In genomic region chr3:53160335-53160659, GRCh38 we compare ENCODE assay signal across 8 cellular contexts. TPM values are rescaled to one million over a fixed set of nuclear protein-coding genes. Genes with fewer than 3 reads are reported as not detected.
DNase-seq lines count a peak whose midpoint lies in the region; ATAC-seq and TF ChIP-seq lines count a peak whose summit lies in the region.

No MANE protein-coding gene starts in this region.

- peak overlapping the region; percentile 39 to 98 (median 88) for H3K4me3 ChIP-seq in heart left ventricle
- H3K4me3 ChIP-seq in brain microvascular endothelial cell (ENCODE audit: low read depth, low read length), result peak overlapping the region; percentile 83
- H3K4me3 ChIP-seq in mesodermal cell (ENCODE audit: extremely low read depth, insufficient read depth, low read length, poor library complexity, severe bottlenecking), result peak overlapping the region; percentile 70
- H3K4me3 ChIP-seq in upper lobe of left lung, result peak overlapping the region; percentile 59 to 97 (median 81)

- in situ Hi-C loops in brain microvascular endothelial cell (cut with HindIII; ENCODE audit: low pct_ligation_motif_present, low sequenced_read_pairs), result no loop called here

- H3K27me3 ChIP-seq in heart left ventricle, result peaks cover 0 to 11% (median 0%) of the 10 kb centered on the region in 9 donors
- no peaks in the 10 kb centered on the region for H3K27me3 ChIP-seq in brain microvascular endothelial cell (replicated peaks)
- no peaks in the 10 kb centered on the region for H3K27me3 ChIP-seq in upper lobe of left lung

- H3K27ac ChIP-seq in heart left ventricle (peak overlapping the region in 11 of 12 donors; percentile 50 to 92 (median 82)), brain microvascular endothelial cell (no peak overlapping the region), mesodermal cell (ENCODE audit: low read depth, low read length, severe bottlenecking) (no peak overlapping the region), upper lobe of left lung (peak overlapping the region; percentile 85 to 99 (median 94))

- ATAC-seq in heart left ventricle (no peak), Right ventricle myocardium superior (ENCODE audit: poor library complexity) (no peak), upper lobe of left lung (ENCODE audit: low FRiP score in 2 of 2) (no peak)

- peak in 1 of 12 donors; percentile 26 for TF ChIP-seq CTCF in heart left ventricle (IDR thresholded peaks at IDR 0.05)
- no peak for TF ChIP-seq CTCF in brain microvascular endothelial cell (IDR thresholded peaks at IDR 0.05; ENCODE audit: low read depth, low read length, missing control alignments)
- TF ChIP-seq CTCF in upper lobe of left lung (IDR thresholded peaks at IDR 0.05), result no peak

- WGBS in heart left ventricle, 4 donors, result 14 to 23% (median 17%) methylated on average over 3 of the region's 3 CpGs
- WGBS in mesodermal cell (ENCODE audit: insufficient coverage in 2 of 2), 2 experiments, result 11 to 24% methylated on average over 2 to 3 of the region's 3 CpGs
- 10 to 18% methylated on average over 3 of the region's 3 CpGs for whole genome bisulfite sequencing in upper lobe of left lung, 2 donors

- H3K4me1 ChIP-seq in heart left ventricle (peaks cover 5 to 57% (median 23%) of the 10 kb centered on the region in 12 donors), mesodermal cell (ENCODE audit: control insufficient read depth, insufficient read depth, low read length, poor library complexity, severe bottlenecking) (peaks cover 15% of the 10 kb centered on the region), upper lobe of left lung (peaks cover 22 to 85% (median 68%) of the 10 kb centered on the region in 4 donors)

- TF ChIP-seq EP300 in upper lobe of left lung (IDR thresholded peaks at IDR 0.05), result no peak

- intact Hi-C loops in heart left ventricle (cut with DNase I) (loop anchor here in 6 of 10 donors (1.0 to 5.0 kb wide), 4 partner anchors 26 to 38 kb away; partner anchors contain the start of gene RFT1 (in 2 of the 6)), Right ventricle myocardium superior (cut with DNase I) (no loop called here)

- no peaks in the 10 kb centered on the region for H3K36me3 ChIP-seq in heart left ventricle
- H3K36me3 ChIP-seq in brain microvascular endothelial cell (replicated peaks), result no peaks in the 10 kb centered on the region
- H3K36me3 ChIP-seq in mesodermal cell (ENCODE audit: control insufficient read depth, insufficient read depth, low read length), result no peaks in the 10 kb centered on the region
- no peaks in the 10 kb centered on the region for H3K36me3 ChIP-seq in upper lobe of left lung

- no peak for TF ChIP-seq POLR2A in heart left ventricle (IDR thresholded peaks at IDR 0.05)
- TF ChIP-seq POLR2A in upper lobe of left lung (IDR thresholded peaks at IDR 0.05), result no peak

- DNase-seq in heart left ventricle (no peak), Right ventricle myocardium superior (no peak), brain microvascular endothelial cell (no peak), upper lobe of left lung (no peak), medulla oblongata (ENCODE audit: extremely low spot score) (no peak), iPS-NIHi11 (ENCODE audit: low spot score) (no peak)
- DNase-seq in activated effector memory CD4-positive, alpha-beta T cell treated with anti-CD3 and anti-CD28 coated beads, Interleukin-2, amount 50 U/mL, for 16 hours, result no peak

- no peaks in the 10 kb centered on the region for H3K9me3 ChIP-seq in heart left ventricle
- H3K9me3 ChIP-seq in mesodermal cell (ENCODE audit: control insufficient read depth, low read length), result no peaks in the 10 kb centered on the region
- no peaks in the 10 kb centered on the region for H3K9me3 ChIP-seq in upper lobe of left lung

RNA-seq across cellular contexts. Expression of gene PRKCD, which starts 0.7 kb away (rescaled TPM):
- total RNA-seq in heart left ventricle (10 to 100 TPM in 6 of 9 donors, 1 to 10 TPM in 3; 5.3 to 44.5 (median 11.6) TPM), Right ventricle myocardium superior (15.3 TPM), upper lobe of left lung (100 to 1,000 TPM in 1 of 6 donors, 10 to 100 TPM in 5; 57.7 to 116 (median 67.9) TPM)
- polyA plus RNA-seq in heart left ventricle, result 10 to 100 TPM in 1 of 2 donors, 1 to 10 TPM in 1; 7.8 to 13.4 TPM
- 26.9 TPM for polyA plus RNA-seq in mesodermal cell (2013, experiment 1 of 2)
- polyA plus RNA-seq in mesodermal cell (2013, experiment 2 of 2), result 22.8 TPM

RNA-seq across cellular contexts. Expression of gene RFT1, which starts 30.1 kb away (rescaled TPM):
- total RNA-seq in heart left ventricle, result 10 to 100 TPM in 3 of 9 donors, 1 to 10 TPM in 6; 5.4 to 16.2 (median 8.8) TPM
- polyA plus RNA-seq in heart left ventricle, result 1 to 10 TPM; 5.0 to 9.3 TPM
- total RNA-seq in Right ventricle myocardium superior, result 9.8 TPM
- polyA plus RNA-seq in mesodermal cell (2013, experiment 1 of 2), result 24.8 TPM
- 21.6 TPM for polyA plus RNA-seq in mesodermal cell (2013, experiment 2 of 2)
- 10 to 100 TPM in 4 of 6 donors, 1 to 10 TPM in 2; 5.1 to 19.9 (median 12.8) TPM for total RNA-seq in upper lobe of left lung

Comparison
In these comparisons a context has a peak if more than half of its experiments do, and no peak if none do; other contexts are left out.
1. H3K27ac ChIP-seq: peak in heart left ventricle (11 of 12) and upper lobe of left lung (4 of 4); none in brain microvascular endothelial cell (single experiment) and mesodermal cell (single experiment).
2. Peak in every context shown above with its lines, with median percentiles within 50 percentile points of each other: H3K4me3 ChIP-seq.